Comparison of ENCODE assay signal across 9 cellular contexts in the genomic region with DNA sequence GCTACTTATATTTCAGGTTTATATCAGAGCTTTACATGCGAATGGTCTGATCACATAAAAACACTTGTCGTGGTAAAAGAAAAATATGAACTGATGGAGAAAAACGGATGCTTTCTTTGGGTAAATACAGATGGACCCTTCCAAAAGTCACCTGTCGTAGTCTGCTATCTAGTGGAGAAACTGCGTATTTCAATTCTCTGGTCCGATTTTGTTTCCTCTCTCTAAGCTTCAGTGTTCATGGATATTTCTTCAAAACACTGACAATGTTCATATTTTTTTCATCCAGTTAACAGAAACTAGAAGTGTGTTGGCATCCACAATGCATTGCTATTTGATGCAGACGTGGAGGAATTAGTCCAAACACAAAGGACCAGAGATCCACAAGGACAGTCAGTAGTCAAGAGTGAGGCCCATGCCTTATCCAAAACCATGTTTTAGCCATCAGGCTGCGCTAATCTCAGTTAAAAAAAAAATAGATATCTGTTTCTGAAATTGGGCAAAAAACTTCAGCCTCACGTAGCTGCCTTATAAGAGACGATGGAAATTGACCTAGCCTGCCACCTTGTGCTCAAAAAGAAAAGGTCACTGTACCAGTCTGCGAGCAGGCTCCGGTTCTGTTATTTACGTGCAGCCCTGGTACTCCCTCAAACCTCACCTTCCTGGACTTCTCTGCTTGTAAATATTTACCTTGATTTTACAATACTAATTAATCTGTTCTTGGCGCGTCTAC. TPM values are rescaled to one million over a fixed set of nuclear protein-coding genes. Genes with fewer than 3 reads are reported as not detected.
A peak's percentile ranks its signal among the peaks of the same experiment; 100 is the strongest.
DNase-seq lines count a peak whose midpoint lies in the region; ATAC-seq and TF ChIP-seq lines count a peak whose summit lies in the region.
"Had no signal": no experiment of that assay in that cellular context is flagged by ENCODE, and none has a peak within 500 bp of the region (broad histone marks: within the 10 kb centered on the region; RNA-seq: fewer than 3 reads in every experiment).

No MANE protein-coding gene starts in this region.

- POLR2A ChIA-PET in SK-N-SH (lab: Yijun Ruan, JAX): no interaction called here

- CTCF ChIA-PET in SK-N-SH (lab: Yijun Ruan, JAX): interaction anchor here (0.6 to 9.4 kb wide), 51 partner anchors 9 to 1352 kb away, joined by 3 to 182 read pairs (median 4); a partner anchor contains a TSS

- H3K9me2 ChIP-seq in GM23338 (ENCODE audit: insufficient read depth) (no peaks in the 10 kb centered on the region), Loucy (replicated peaks; ENCODE audit: low read depth, low read length) (no peaks in the 10 kb centered on the region), SK-N-SH (no peaks in the 10 kb centered on the region)

- H2AFZ ChIP-seq in GM23338: peak overlapping the region; percentile 34; the same call in 1 of the 2 replicates
- peak overlapping the region; percentile 85 for H2AFZ ChIP-seq in Loucy (ENCODE audit: low read length)
- peak overlapping the region; percentile 45; the same call in 1 of the 2 replicates for H2AFZ ChIP-seq in SK-N-SH (ENCODE audit: low read depth)

- H3K4me3 ChIP-seq in GM23338: peak overlapping the region; percentile 32; the same call in 1 of the 2 replicates
- H3K4me3 ChIP-seq in Loucy (ENCODE audit: low read length, poor library complexity, severe bottlenecking): peak overlapping the region; percentile 71
- peak overlapping the region; percentile 24 to 38; a peak in 3 of 4 replicates for H3K4me3 ChIP-seq in SK-N-SH (ENCODE audit: low read depth in 2 of 2, low read length in 1 of 2)
- H3K4me3 ChIP-seq in kidney epithelial cell (ENCODE audit: low read depth, low read length): peak overlapping the region; percentile 12

- peak; percentile 66 for TF ChIP-seq RAD21 in SK-N-SH (IDR thresholded peaks at IDR 0.05; ENCODE audit: low read length)

- H3K4me3 Mint-ChIP-seq in GM23338: peak overlapping the region; percentile 43

- WGBS in SK-N-SH (ENCODE audit: low lambda C conversion rate): 19% methylated on average over 15 of the region's 15 CpGs

- no peak overlapping the region for H3K27ac Mint-ChIP-seq in GM23338

- TF ChIP-seq CTCF in GM23338 (conservative IDR thresholded peaks at IDR 0.05; ENCODE audit: low read depth in 2 of 2) (peak; percentile 72 to 78), Loucy (conservative IDR thresholded peaks at IDR 0.05; ENCODE audit: low read length) (peak; percentile 72), SK-N-SH (IDR thresholded peaks at IDR 0.05) (peak; percentile 70), kidney epithelial cell (IDR thresholded peaks at IDR 0.05; ENCODE audit: insufficient read depth, low read length, poor library complexity, severe bottlenecking) (peak; percentile 69)

- H3K9ac ChIP-seq in Loucy (ENCODE audit: low read depth, low read length, poor library complexity, severe bottlenecking) (peak overlapping the region; percentile 31), SK-N-SH (no peak overlapping the region)

- no peak for TF ChIP-seq EP300 in SK-N-SH (IDR thresholded peaks at IDR 0.05; ENCODE audit: borderline replicate concordance in 1 of 2, low read depth in 1 of 2, low read length in 1 of 2)

- peak overlapping the region; percentile 61 for H3K4me2 ChIP-seq in GM23338
- peak overlapping the region; percentile 84 for H3K4me2 ChIP-seq in Loucy (ENCODE audit: low read depth, low read length, poor library complexity, severe bottlenecking)
- H3K4me2 ChIP-seq in SK-N-SH: peak overlapping the region; percentile 61; the same call in 1 of the 2 replicates

- no peaks in the 10 kb centered on the region for H3F3A ChIP-seq in GM23338 (replicated peaks; ENCODE audit: low read depth)
- H3F3A ChIP-seq in Loucy (ENCODE audit: low read depth): no peaks in the 10 kb centered on the region; the same call in 1 of the 2 replicates
- H3F3A ChIP-seq in SK-N-SH (replicated peaks; ENCODE audit: insufficient read depth): peaks cover 5% of the 10 kb centered on the region

- H3K36me3 Mint-ChIP-seq in GM23338 (ENCODE audit: low read depth): no peaks in the 10 kb centered on the region; the same call in 2 of the 3 replicates

- peaks cover 29% of the 10 kb centered on the region for H3K4me1 Mint-ChIP-seq in GM23338

- no peaks in the 10 kb centered on the region for H3K9me3 Mint-ChIP-seq in GM23338

- no peaks in the 10 kb centered on the region for H3K36me3 ChIP-seq in GM23338 (ENCODE audit: insufficient read depth)
- no peaks in the 10 kb centered on the region for H3K36me3 ChIP-seq in Loucy (ENCODE audit: insufficient read depth, low read length)
- no peaks in the 10 kb centered on the region for H3K36me3 ChIP-seq in SK-N-SH (replicated peaks in 1 of 2; ENCODE audit: control insufficient read depth in 1 of 2, insufficient read depth in 2 of 2, low read length in 1 of 2)
- no peaks in the 10 kb centered on the region for H3K36me3 ChIP-seq in kidney epithelial cell (ENCODE audit: control insufficient read depth, insufficient read depth, low read length)

- DNase-seq in DMS79 treated with DMSO at 0.1 percent for 48 hours (lab: John Stamatoyannopoulos, UW) (peak; percentile 43), DMS79 (lab: John Stamatoyannopoulos, UW) (no peak), GM23338 (ENCODE audit: low spot score) (peak; percentile 79), SK-N-SH (peak; percentile 58), kidney epithelial cell (ENCODE audit: low read depth) (no peak)
- DNase-seq in central memory CD4-positive, alpha-beta T cell: peak; percentile 12
- DNase-seq in stimulated activated CD4-positive, alpha-beta T cell treated with anti-CD3 and anti-CD28 coated beads, Interleukin-2, amount 100 ng/mL, for 24 hours: peak; percentile 22

- no peaks in the 10 kb centered on the region for H3K27me3 Mint-ChIP-seq in GM23338 (ENCODE audit: insufficient read depth, low read depth, poor library complexity)

- H3K27ac ChIP-seq in GM23338 (ENCODE audit: low read depth) (no peak overlapping the region), SK-N-SH (ENCODE audit: low read depth in 2 of 2, low read length in 1 of 2) (no peak overlapping the region)

- no peaks in the 10 kb centered on the region for H4K20me1 ChIP-seq in GM23338 (replicated peaks; ENCODE audit: insufficient read depth)
- no peaks in the 10 kb centered on the region for H4K20me1 ChIP-seq in Loucy (ENCODE audit: insufficient read depth, low read length, poor library complexity, severe bottlenecking)
- no peaks in the 10 kb centered on the region for H4K20me1 ChIP-seq in SK-N-SH (ENCODE audit: insufficient read depth)

- H3K9me3 ChIP-seq in Loucy (ENCODE audit: insufficient read depth, low read depth, low read length) (no peaks in the 10 kb centered on the region), SK-N-SH (no peaks in the 10 kb centered on the region)

- peak; percentile 94 for ATAC-seq in GM23338

- H3K27me3 ChIP-seq in GM23338 (ENCODE audit: insufficient read depth): no peaks in the 10 kb centered on the region
- no peaks in the 10 kb centered on the region for H3K27me3 ChIP-seq in Loucy (ENCODE audit: insufficient read depth, low read length, poor library complexity, severe bottlenecking)
- H3K27me3 ChIP-seq in SK-N-SH (ENCODE audit: insufficient read depth): no peaks in the 10 kb centered on the region
- no peaks in the 10 kb centered on the region for H3K27me3 ChIP-seq in kidney epithelial cell (ENCODE audit: control insufficient read depth, insufficient read depth, low read length)

- no peaks in the 10 kb centered on the region for H3K79me2 ChIP-seq in GM23338 (replicated peaks; ENCODE audit: insufficient read depth)
- H3K79me2 ChIP-seq in Loucy (ENCODE audit: insufficient read depth, low read length): no peaks in the 10 kb centered on the region
- H3K79me2 ChIP-seq in SK-N-SH (ENCODE audit: insufficient read depth): no peaks in the 10 kb centered on the region

- H3K4me1 ChIP-seq in GM23338 (ENCODE audit: insufficient read depth): peaks cover 12% of the 10 kb centered on the region
- peaks cover 14% of the 10 kb centered on the region for H3K4me1 ChIP-seq in Loucy (ENCODE audit: insufficient read depth, low read length, poor library complexity, severe bottlenecking)
- H3K4me1 ChIP-seq in SK-N-SH (ENCODE audit: control insufficient read depth in 1 of 2, insufficient read depth in 2 of 2, low read depth in 1 of 2, low read length in 1 of 2): peaks cover 0 to 3% of the 10 kb centered on the region in 2 experiments; a peak in 2 of 4 replicates

TF ChIP-seq in GM23338, 12 proteins besides CTCF, POLR2A, EP300 and RAD21 (continues in another document):
- TF ChIP-seq EZH2phosphoT487 (IDR thresholded peaks at IDR 0.05; ENCODE audit: unreplicated experiment) (no peak), JUNB (IDR thresholded peaks at IDR 0.05; ENCODE audit: unreplicated experiment) (no peak)
- TF ChIP-seq, protein P1, sequence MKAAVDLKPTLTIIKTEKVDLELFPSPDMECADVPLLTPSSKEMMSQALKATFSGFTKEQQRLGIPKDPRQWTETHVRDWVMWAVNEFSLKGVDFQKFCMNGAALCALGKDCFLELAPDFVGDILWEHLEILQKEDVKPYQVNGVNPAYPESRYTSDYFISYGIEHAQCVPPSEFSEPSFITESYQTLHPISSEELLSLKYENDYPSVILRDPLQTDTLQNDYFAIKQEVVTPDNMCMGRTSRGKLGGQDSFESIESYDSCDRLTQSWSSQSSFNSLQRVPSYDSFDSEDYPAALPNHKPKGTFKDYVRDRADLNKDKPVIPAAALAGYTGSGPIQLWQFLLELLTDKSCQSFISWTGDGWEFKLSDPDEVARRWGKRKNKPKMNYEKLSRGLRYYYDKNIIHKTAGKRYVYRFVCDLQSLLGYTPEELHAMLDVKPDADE (IDR thresholded peaks at IDR 0.05): no peak

TF ChIP-seq in SK-N-SH, 30 proteins besides CTCF, POLR2A, EP300 and RAD21:
- peak; percentile 60 for TF ChIP-seq SMC3 (IDR thresholded peaks at IDR 0.05; ENCODE audit: low read depth, low read length)
- TF ChIP-seq, protein P2, sequence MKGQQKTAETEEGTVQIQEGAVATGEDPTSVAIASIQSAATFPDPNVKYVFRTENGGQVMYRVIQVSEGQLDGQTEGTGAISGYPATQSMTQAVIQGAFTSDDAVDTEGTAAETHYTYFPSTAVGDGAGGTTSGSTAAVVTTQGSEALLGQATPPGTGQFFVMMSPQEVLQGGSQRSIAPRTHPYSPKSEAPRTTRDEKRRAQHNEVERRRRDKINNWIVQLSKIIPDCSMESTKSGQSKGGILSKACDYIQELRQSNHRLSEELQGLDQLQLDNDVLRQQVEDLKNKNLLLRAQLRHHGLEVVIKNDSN (IDR thresholded peaks at IDR 0.05; ENCODE audit: borderline replicate concordance, low read depth): no peak

RNA-seq across cellular contexts. Expression of a gene that starts 16.0 kb away (rescaled TPM):
- not detected in 2 replicates for total RNA-seq in GM23338 (2014; rRNA removed; shearing (Covaris generic))
- polyA plus RNA-seq in GM23338 (2016; fragmentation: Nextera tagmentation; extraction: Ambion mirVana) (not detected in 2 replicates), SK-N-SH (2012; rRNA removed) (not detected in 2 replicates)
- not detected in 2 replicates for polyA plus RNA-seq in SK-N-SH (2012; cell fraction: cytosol; rRNA removed)
- not detected in 2 replicates for polyA plus RNA-seq in SK-N-SH (2012; cell fraction: nucleus; rRNA removed)
- total RNA-seq in kidney epithelial cell: not detected in 2 replicates
- total RNA-seq: lower leg skin had no signal

RNA-seq across cellular contexts. Expression of a gene that starts 49.4 kb away (rescaled TPM):
- not detected in 2 replicates for total RNA-seq in GM23338 (2014; rRNA removed; shearing (Covaris generic))
- polyA plus RNA-seq in GM23338 (2016; fragmentation: Nextera tagmentation; extraction: Ambion mirVana) (not detected in 2 replicates), SK-N-SH (2012; rRNA removed) (not detected in 2 replicates)
- polyA plus RNA-seq in SK-N-SH (2012; cell fraction: cytosol; rRNA removed): not detected in 2 replicates
- polyA plus RNA-seq in SK-N-SH (2012; cell fraction: nucleus; rRNA removed): not detected in 2 replicates
- total RNA-seq in kidney epithelial cell: not detected in 2 replicates
- total RNA-seq: lower leg skin had no signal

Comparison
In these comparisons a context has a peak if more than half of its experiments do, and no peak if none do; other contexts are left out.
1. DNase-seq: peak in DMS79 treated with DMSO at 0.1 percent for 48 hours (single experiment), GM23338 (single experiment), SK-N-SH (single experiment), central memory CD4-positive, alpha-beta T cell (single experiment) and stimulated activated CD4-positive, alpha-beta T cell treated with anti-CD3 and anti-CD28 coated beads, Interleukin-2, amount 100 ng/mL, for 24 hours (2 of 2); none in DMS79 (single experiment) and kidney epithelial cell (single experiment).
2. H2AFZ ChIP-seq: peak in every context shown above with its lines; median percentile 85 in Loucy; 45 in SK-N-SH; 34 in GM23338.
3. H3K4me3 ChIP-seq: peak in every context shown above with its lines; median percentile 71 in Loucy; 32 in GM23338; 31 in SK-N-SH; 12 in kidney epithelial cell.
4. Peak in every context shown above with its lines, with median percentiles within 50 percentile points of each other: H3K4me2 ChIP-seq and CTCF ChIP-seq.